ENCODE assay signal across 19 cellular contexts in genomic region chr10:2979267-2979660, GRCh38.
DNase-seq lines count a peak whose midpoint lies in the region; ATAC-seq and TF ChIP-seq lines count a peak whose summit lies in the region.
"Had no signal": no experiment of that assay in that cellular context is flagged by ENCODE, and none has a peak within 500 bp of the region (broad histone marks: within the 10 kb centered on the region; RNA-seq: fewer than 3 reads in every experiment).

No MANE protein-coding gene starts in this region.

- no peak overlapping the region for H3K9ac ChIP-seq in SK-N-MC (ENCODE audit: insufficient read length)

- H3K36me3 ChIP-seq in SK-N-MC (ENCODE audit: insufficient read depth, low read length) (no peaks in the 10 kb centered on the region), thyroid gland (no peaks in the 10 kb centered on the region)
- H3K36me3 ChIP-seq: tibial artery had no signal

- H3K9me3 ChIP-seq in SK-N-MC (ENCODE audit: low read depth, low read length) (no peaks in the 10 kb centered on the region), thyroid gland (no peaks in the 10 kb centered on the region)
- H3K9me3 ChIP-seq: tibial artery had no signal

- H3K27ac ChIP-seq in SK-N-MC (peak overlapping the region; percentile 31; the same call in 1 of the 2 replicates), thyroid gland (peak overlapping the region in 2 of 3 donors; percentile 25 to 68)
- H3K27ac ChIP-seq: 22Rv1, tibial artery had no signal

- no peaks in the 10 kb centered on the region for H3K27me3 ChIP-seq in thyroid gland
- H3K27me3 ChIP-seq: tibial artery had no signal

- H3K4me3 ChIP-seq in SK-N-MC, result no peak overlapping the region
- H3K4me3 ChIP-seq in thyroid gland (replicated peaks in 1 of 3), result no peak overlapping the region
- H3K4me3 ChIP-seq: tibial artery had no signal

- DNase-seq in SIG-M5 treated with dmso at 0.1 percent for 504 hours (lab: John Stamatoyannopoulos, UW; ENCODE audit: unreplicated experiment), result peak; percentile 5
- DNase-seq in SIG-M5 (lab: John Stamatoyannopoulos, UW), result no peak
- no peak for DNase-seq in SK-N-MC (ENCODE audit: low read depth, low spot score)
- DNase-seq in globus pallidus (ENCODE audit: low spot score), result peak; percentile 58
- peak; percentile 48 to 60 for DNase-seq in thyroid gland
- no peak for DNase-seq in NCI-H2107 treated with DMSO at 0.1 percent for 48 hours (lab: John Stamatoyannopoulos, UW; ENCODE audit: unreplicated experiment)
- no peak for DNase-seq in activated gamma-delta T cell (lab: John Stamatoyannopoulos, UW)
- DNase-seq: activated CD4-positive, alpha-beta T cell treated with anti-CD3 and anti-CD28 coated beads, Interleukin-2, amount 50 U/mL, for 4 hours; activated effector memory CD4-positive, alpha-beta T cell treated with anti-CD3 and anti-CD28 coated beads, Interleukin-2, amount 50 U/mL, for 16 hours; cerebellar nuclear complex; DMS153; naive thymus-derived CD8-positive, alpha-beta T cell; NCI-H1694 treated with DMSO at 0.1 percent for 48 hours; NCI-H774; T-cell had no signal

- no peak for TF ChIP-seq CTCF in thyroid gland (IDR thresholded peaks at IDR 0.05)

- 35 to 43% methylated on average over 8 of the region's 8 CpGs for WGBS in thyroid gland, 2 donors

- peaks cover 0 to 16% of the 10 kb centered on the region in 2 donors for H3K4me1 ChIP-seq in thyroid gland
- H3K4me1 ChIP-seq: tibial artery had no signal

- intact Hi-C loops in thyroid gland (cut with DNase I), result loop anchor here (5.0 kb wide), 1 partner anchor 52 kb away; no protein-coding TSS in a partner anchor

- TF ChIP-seq POLR2A in thyroid gland (IDR thresholded peaks at IDR 0.05), result no peak

- ATAC-seq in HG02798 (IDR thresholded peaks at IDR 0.05; ENCODE audit: poor library complexity, unreplicated experiment), result no peak
- ATAC-seq: esophagus mucosa; naive thymus-derived CD8-positive, alpha-beta T cell; T-cell had no signal

Comparison
In these comparisons a context has a peak if more than half of its experiments do, and no peak if none do; other contexts are left out.
1. DNase-seq: peak in SIG-M5 treated with dmso at 0.1 percent for 504 hours (single experiment), globus pallidus (single experiment) and thyroid gland (2 of 2); none in SIG-M5 (single experiment), SK-N-MC (single experiment), NCI-H2107 treated with DMSO at 0.1 percent for 48 hours (single experiment) and activated gamma-delta T cell (single experiment).